2 cellular contexts compared by ENCODE assay signal in the genomic region with DNA sequence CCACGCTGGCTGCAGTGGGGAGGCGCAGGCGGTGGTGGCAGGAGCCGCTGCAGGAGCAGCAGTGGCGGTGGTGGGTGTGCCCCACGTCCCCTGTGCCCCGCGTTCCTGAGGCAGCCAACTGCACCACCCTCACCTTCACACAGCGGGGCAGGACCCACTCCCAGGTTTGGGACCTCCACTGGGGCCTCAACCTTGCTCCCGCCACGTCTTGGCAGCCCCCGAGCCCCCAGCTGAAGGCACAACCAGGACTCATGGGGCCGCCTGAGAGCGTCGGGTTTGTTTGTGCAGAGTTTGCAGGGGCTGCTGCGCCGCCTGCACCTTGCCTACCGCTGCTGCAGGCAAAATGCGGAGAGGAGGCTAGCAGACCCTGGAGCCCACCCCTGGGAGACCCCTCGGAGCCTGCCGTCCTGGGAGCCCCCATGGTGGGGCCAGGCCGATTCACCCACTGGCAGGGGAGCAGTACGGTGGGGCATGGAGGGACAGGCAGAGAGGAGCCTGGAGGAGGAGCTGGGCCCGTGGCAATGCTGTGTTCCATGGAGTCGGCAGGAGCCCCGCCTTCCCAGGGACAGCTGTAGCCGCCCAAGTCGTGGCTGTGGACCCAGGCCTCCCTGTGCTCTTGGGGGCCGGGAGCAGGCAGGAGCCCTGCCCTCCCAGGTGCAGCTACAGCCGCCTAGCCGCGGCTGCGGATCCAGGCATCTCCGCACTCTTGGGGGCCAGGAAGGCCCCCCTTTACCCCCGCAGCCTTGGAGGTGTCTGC.
TF ChIP-seq lines count a peak whose summit lies in the region.

No MANE protein-coding gene starts in this region.

TF ChIP-seq in SK-N-SH, 30 proteins besides CTCF, POLR2A, EP300 and RAD21:
- TF ChIP-seq NFIC (IDR thresholded peaks at IDR 0.05; ENCODE audit: borderline replicate concordance) (no peak), RXRA (IDR thresholded peaks at IDR 0.05; ENCODE audit: borderline replicate concordance, low read depth) (no peak), FOXM1 (IDR thresholded peaks at IDR 0.05; ENCODE audit: low read depth) (no peak), SIN3A (IDR thresholded peaks at IDR 0.05; ENCODE audit: borderline replicate concordance, low read depth, low read length) (no peak), USF1 (IDR thresholded peaks at IDR 0.05; ENCODE audit: borderline replicate concordance, low read depth) (no peak), REST (IDR thresholded peaks at IDR 0.05; ENCODE audit: low read depth, low read length) (no peak), RCOR1 (IDR thresholded peaks at IDR 0.05; ENCODE audit: low read length) (no peak), GABPA (IDR thresholded peaks at IDR 0.05; ENCODE audit: low read depth) (no peak), JUND (IDR thresholded peaks at IDR 0.05) (no peak), YY1 (IDR thresholded peaks at IDR 0.05; ENCODE audit: low read depth) (no peak), POLR2AphosphoS5 (IDR thresholded peaks at IDR 0.05; ENCODE audit: low read depth, low read length) (no peak), FOXJ3 (CRISPR knock-in tag; IDR thresholded peaks at IDR 0.05) (no peak), CHD2 (IDR thresholded peaks at IDR 0.05; ENCODE audit: low read length, partially characterized antibody) (no peak), PBX3 (IDR thresholded peaks at IDR 0.05) (no peak), FOSL2 (IDR thresholded peaks at IDR 0.05; ENCODE audit: borderline replicate concordance, low read depth) (no peak), TAF1 (IDR thresholded peaks at IDR 0.05; ENCODE audit: borderline replicate concordance, low read depth, low read length) (no peak)
- TF ChIP-seq, protein P1, sequence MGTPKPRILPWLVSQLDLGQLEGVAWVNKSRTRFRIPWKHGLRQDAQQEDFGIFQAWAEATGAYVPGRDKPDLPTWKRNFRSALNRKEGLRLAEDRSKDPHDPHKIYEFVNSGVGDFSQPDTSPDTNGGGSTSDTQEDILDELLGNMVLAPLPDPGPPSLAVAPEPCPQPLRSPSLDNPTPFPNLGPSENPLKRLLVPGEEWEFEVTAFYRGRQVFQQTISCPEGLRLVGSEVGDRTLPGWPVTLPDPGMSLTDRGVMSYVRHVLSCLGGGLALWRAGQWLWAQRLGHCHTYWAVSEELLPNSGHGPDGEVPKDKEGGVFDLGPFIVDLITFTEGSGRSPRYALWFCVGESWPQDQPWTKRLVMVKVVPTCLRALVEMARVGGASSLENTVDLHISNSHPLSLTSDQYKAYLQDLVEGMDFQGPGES (IDR thresholded peaks at IDR 0.05; ENCODE audit: low read depth, low read length) = no peak
- TF ChIP-seq, protein P2, sequence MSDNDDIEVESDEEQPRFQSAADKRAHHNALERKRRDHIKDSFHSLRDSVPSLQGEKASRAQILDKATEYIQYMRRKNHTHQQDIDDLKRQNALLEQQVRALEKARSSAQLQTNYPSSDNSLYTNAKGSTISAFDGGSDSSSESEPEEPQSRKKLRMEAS (IDR thresholded peaks at IDR 0.05; ENCODE audit: low read depth) = no peak

TF ChIP-seq in HEK293T, 16 proteins besides CTCF, POLR2A, EP300 and RAD21:
- TF ChIP-seq ELF4 (IDR thresholded peaks at IDR 0.05) (no peak), LEF1 (IDR thresholded peaks at IDR 0.05; ENCODE audit: borderline replicate concordance) (no peak), TARDBP (IDR thresholded peaks at IDR 0.05) (no peak), HDGF (IDR thresholded peaks at IDR 0.05; ENCODE audit: borderline replicate concordance) (no peak), ARNT (IDR thresholded peaks at IDR 0.05) (no peak), SUZ12 (IDR thresholded peaks at IDR 0.05) (no peak), SP1 (IDR thresholded peaks at IDR 0.05) (no peak), NFRKB (IDR thresholded peaks at IDR 0.05) (no peak), FOXM1 (IDR thresholded peaks at IDR 0.05; ENCODE audit: borderline replicate concordance) (no peak), BHLHE40 (IDR thresholded peaks at IDR 0.05; ENCODE audit: borderline replicate concordance) (no peak), PKNOX1 (IDR thresholded peaks at IDR 0.05) (no peak), L3MBTL2 (conservative IDR thresholded peaks at IDR 0.05) (no peak)
